Comparison of ENCODE assay signal across 16 cellular contexts in genomic region chr9:83307051-83307724, GRCh38.
A peak's percentile ranks its signal among the peaks of the same experiment; 100 is the strongest.
DNase-seq lines count a peak whose midpoint lies in the region; ATAC-seq, FAIRE-seq and TF ChIP-seq lines count a peak whose summit lies in the region.
"Had no signal": no experiment of that assay in that cellular context is flagged by ENCODE, and none has a peak within 500 bp of the region (broad histone marks: within the 10 kb centered on the region; RNA-seq: fewer than 3 reads in every experiment).

No MANE protein-coding gene starts in this region.

- TF ChIP-seq POLR2A in uterus (IDR thresholded peaks at IDR 0.05) = no peak

- H3K9me3 ChIP-seq in right atrium auricular region (no peaks in the 10 kb centered on the region), small intestine (ENCODE audit: control insufficient read depth, low read depth) (no peaks in the 10 kb centered on the region), uterus (no peaks in the 10 kb centered on the region)

- WGBS in small intestine, 3 donors = 10 to 27% (median 20%) methylated on average over 2 of the region's 2 CpGs

- H3K4me3 ChIP-seq in right atrium auricular region (no peak overlapping the region), choroid plexus epithelial cell (ENCODE audit: low read depth, low read length) (no peak overlapping the region), fibroblast of the aortic adventitia (ENCODE audit: low read depth, low read length) (no peak overlapping the region), small intestine (ENCODE audit: low read depth in 1 of 2, low read length in 2 of 2) (no peak overlapping the region), uterus (no peak overlapping the region)
- H3K4me3 ChIP-seq: GM23338 had no signal

- H3K27me3 ChIP-seq in right atrium auricular region = no peaks in the 10 kb centered on the region
- H3K27me3 ChIP-seq in small intestine (ENCODE audit: control insufficient read depth in 2 of 2, insufficient read depth in 2 of 2, low read length in 2 of 2) = no peaks in the 10 kb centered on the region
- H3K27me3 ChIP-seq in uterus = no peaks in the 10 kb centered on the region

- H3K4me1 ChIP-seq in right atrium auricular region (peaks cover 0 to 41% of the 10 kb centered on the region in 2 donors), small intestine (ENCODE audit: control insufficient read depth in 2 of 2, insufficient read depth in 1 of 2, low read depth in 1 of 2, low read length in 1 of 2) (no peaks in the 10 kb centered on the region), uterus (peaks cover 0 to 7% of the 10 kb centered on the region in 2 donors)

- intact Hi-C loops in Right ventricle myocardium superior (cut with DNase I) = no loop called here
- intact Hi-C loops in uterus (cut with DNase I; ENCODE audit: low total_unique reads) = no loop called here

- ATAC-seq in Right ventricle myocardium superior (ENCODE audit: poor library complexity) (peak; percentile 11), HG03442 (IDR thresholded peaks at IDR 0.05; ENCODE audit: unreplicated experiment) (no peak), GM21576 (IDR thresholded peaks at IDR 0.05; ENCODE audit: unreplicated experiment) (no peak)
- ATAC-seq: GM23338, PC-3 had no signal

- DNase-seq in Right ventricle myocardium superior (no peak), right atrium auricular region (ENCODE audit: low spot score) (no peak), choroid plexus epithelial cell (ENCODE audit: low read depth) (peak; percentile 28), fibroblast of the aortic adventitia (ENCODE audit: low read depth) (peak; percentile 71), small intestine (peak; percentile 6), uterus (no peak)
- DNase-seq: CD4-positive, CD25-positive, alpha-beta regulatory T cell; DMS79; NCI-H1092; NCI-H2107; PC-3 had no signal

- H3K36me3 ChIP-seq in right atrium auricular region (no peaks in the 10 kb centered on the region), small intestine (ENCODE audit: control insufficient read depth in 2 of 2, insufficient read depth in 2 of 2, low read length in 2 of 2) (peaks cover 0 to 4% of the 10 kb centered on the region in 2 donors), uterus (no peaks in the 10 kb centered on the region)

- H3K27ac ChIP-seq in right atrium auricular region (peak overlapping the region in 1 of 2 donors; percentile 18), small intestine (ENCODE audit: low read depth in 1 of 2, low read length in 1 of 2) (no peak overlapping the region), uterus (no peak overlapping the region)
- H3K27ac ChIP-seq: HL-60 had no signal

- no peak for TF ChIP-seq CTCF in right atrium auricular region (IDR thresholded peaks at IDR 0.05)
- no peak for TF ChIP-seq CTCF in choroid plexus epithelial cell (conservative IDR thresholded peaks at IDR 0.05; ENCODE audit: low read depth, low read length)
- no peak for TF ChIP-seq CTCF in fibroblast of the aortic adventitia (IDR thresholded peaks at IDR 0.05; ENCODE audit: insufficient read depth, low read length)
- no peak for TF ChIP-seq CTCF in uterus (IDR thresholded peaks at IDR 0.05)

- FAIRE-seq in small intestine (lab: Jason Lieb, UNC) = no peak
- FAIRE-seq: GM12892 had no signal

Comparison
In these comparisons a context has a peak if more than half of its experiments do, and no peak if none do; other contexts are left out.
1. DNase-seq: peak in choroid plexus epithelial cell (single experiment), fibroblast of the aortic adventitia (single experiment) and small intestine (single experiment); none in Right ventricle myocardium superior (single experiment), right atrium auricular region (single experiment) and uterus (0 of 2).